8 cellular contexts compared by ENCODE assay signal in the genomic region with DNA sequence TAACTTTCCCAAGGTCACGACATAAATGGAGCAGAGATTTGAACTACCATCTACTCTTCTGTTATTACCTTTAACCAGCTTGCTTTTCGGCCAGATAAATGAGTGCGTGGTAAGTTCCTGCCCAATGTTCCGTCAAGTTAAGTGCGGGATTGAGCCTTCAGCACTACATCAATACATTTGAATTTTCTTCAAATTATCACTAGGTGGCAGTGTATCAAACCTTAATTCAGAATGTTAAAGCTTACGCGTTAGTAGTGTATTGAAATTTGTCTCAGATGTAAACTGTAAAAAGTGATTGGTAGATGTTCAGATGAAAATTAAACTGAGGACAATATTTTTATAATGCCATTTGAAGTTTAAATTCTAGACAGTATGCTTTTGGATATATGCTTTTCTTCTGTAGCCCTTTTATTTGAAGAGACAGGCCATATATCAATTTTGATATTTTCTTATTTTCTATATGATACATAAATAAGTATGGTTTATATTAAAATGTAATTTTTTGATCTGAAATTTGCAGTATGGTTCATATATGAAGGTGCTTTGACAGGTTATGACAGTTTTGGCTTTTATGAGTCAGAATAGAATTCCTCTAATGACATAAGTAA.
A peak's percentile ranks its signal among the peaks of the same experiment; 100 is the strongest.
DNase-seq lines count a peak whose midpoint lies in the region; ATAC-seq, FAIRE-seq and TF ChIP-seq lines count a peak whose summit lies in the region.

No MANE protein-coding gene starts in this region.

- H3K9me2 ChIP-seq in HCT116 (ENCODE audit: insufficient read depth), result no peaks in the 10 kb centered on the region

- TF ChIP-seq POLR2A in HCT116 (IDR thresholded peaks at IDR 0.05; ENCODE audit: borderline replicate concordance, extremely low read depth, insufficient read depth, insufficient read length), result no peak

- peak; percentile 48 for TF ChIP-seq RAD21 in HCT116 (IDR thresholded peaks at IDR 0.05; ENCODE audit: low read depth)

- no peak overlapping the region for H3K9ac ChIP-seq in HCT116 (ENCODE audit: low read length)

- no peaks in the 10 kb centered on the region for H3K36me3 ChIP-seq in HCT116 (ENCODE audit: control insufficient read depth in 1 of 2, insufficient read depth in 2 of 2, low read length in 2 of 2)

- peak; percentile 78 for ATAC-seq in HCT116

- H3K27ac ChIP-seq in HCT116 (ENCODE audit: low read depth, low read length), result no peak overlapping the region

- no peak overlapping the region for H3K4me2 ChIP-seq in HCT116 (ENCODE audit: low read length)

- peak; percentile 98 for FAIRE-seq in islet of Langerhans (lab: Jason Lieb, UNC)

- TF ChIP-seq CTCF in HCT116 (IDR thresholded peaks at IDR 0.05 in 2 of 3, conservative IDR thresholded peaks at IDR 0.05 in 1 of 3; ENCODE audit: borderline replicate concordance in 1 of 3, insufficient read depth in 1 of 3, low read depth in 2 of 3, low read length in 2 of 3), result peak; percentile 24 to 62 (median 34); a peak in 4 of 6 replicates

- H2AFZ ChIP-seq in HCT116 (ENCODE audit: low read depth, low read length, poor library complexity, severe bottlenecking), result no peak overlapping the region

- H3K4me1 ChIP-seq in HCT116 (ENCODE audit: control insufficient read depth in 1 of 2, insufficient read depth in 2 of 2, low read length in 2 of 2), result no peaks in the 10 kb centered on the region

- no peaks in the 10 kb centered on the region for H3K9me3 ChIP-seq in HCT116 (ENCODE audit: control insufficient read depth in 1 of 2, insufficient read depth in 1 of 2, low read depth in 1 of 2, low read length in 2 of 2)

- no TSS peak for BruUV-seq in HCT116 (replicated peaks; lab: Mats Ljungman, UMichigan)

- H4K20me1 ChIP-seq in HCT116 (ENCODE audit: insufficient read depth), result no peaks in the 10 kb centered on the region

- DNase-seq in GM04503 (ENCODE audit: low read depth) (peak; percentile 0), HCT116 (ENCODE audit: low read depth, low spot score) (peak; percentile 32), NCI-H2029 (lab: John Stamatoyannopoulos, UW) (peak; percentile 15), amniotic epithelial cell (ENCODE audit: low read depth) (peak; percentile 25), GOT3 (lab: John Stamatoyannopoulos, UW) (no peak)
- no peak for DNase-seq in activated CD8-positive, alpha-beta memory T cell treated with anti-CD3 and anti-CD28 coated beads, Interleukin-2, amount 50 U/mL, for 48 hours
- DNase-seq in stimulated activated CD4-positive, alpha-beta T cell treated with anti-CD3 and anti-CD28 coated beads, Interleukin-2, amount 100 ng/mL, for 48 hours, result no peak

- H3K4me3 ChIP-seq in HCT116 (replicated peaks in 1 of 2; ENCODE audit: low read depth in 1 of 2, low read length in 2 of 2), result no peak overlapping the region

- POLR2A ChIA-PET in HCT116 (lab: Charles Lee), result no interaction called here

- RAD21 ChIA-PET in HCT116 (lab: Charles Lee; ENCODE audit: low non-redundant PET in 1 of 2, low total read pairs in 2 of 2, uncharacterized antibody in 2 of 2, unreplicated experiment in 2 of 2), result no interaction called here

- CTCF ChIA-PET in HCT116 (lab: Charles Lee), result interaction anchor here (0.6 to 1.8 kb wide), 10 partner anchors 10 to 956 kb away, joined by 3 to 11 read pairs (median 4); no protein-coding TSS in a partner anchor

- intact Hi-C loops in HCT116 (cut with micrococcal nuclease), result loop anchor here (5.0 to 10.0 kb wide), 4 partner anchors 499 to 956 kb away; no protein-coding TSS in a partner anchor

- H3K79me2 ChIP-seq in HCT116 (ENCODE audit: insufficient read depth, low read length), result no peaks in the 10 kb centered on the region

- H3K27me3 ChIP-seq in HCT116 (ENCODE audit: insufficient read depth, low read length), result 0 out of 2 replicates have a peak, but pooled peaks cover 6% of the 10 kb centered on the region

TF ChIP-seq in HCT116, 20 proteins besides CTCF, POLR2A, EP300 and RAD21:
- TF ChIP-seq FOSL1 (IDR thresholded peaks at IDR 0.05; ENCODE audit: low read depth), result no peak
- TF ChIP-seq, protein P1, sequence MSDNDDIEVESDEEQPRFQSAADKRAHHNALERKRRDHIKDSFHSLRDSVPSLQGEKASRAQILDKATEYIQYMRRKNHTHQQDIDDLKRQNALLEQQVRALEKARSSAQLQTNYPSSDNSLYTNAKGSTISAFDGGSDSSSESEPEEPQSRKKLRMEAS (IDR thresholded peaks at IDR 0.05), result 0 out of 2 replicates have a peak, but pooled peaks have one; percentile 12

Comparison
In these comparisons a context has a peak if more than half of its experiments do, and no peak if none do; other contexts are left out.
1. DNase-seq: peak in GM04503 (single experiment), HCT116 (single experiment), NCI-H2029 (single experiment) and amniotic epithelial cell (single experiment); none in activated CD8-positive, alpha-beta memory T cell treated with anti-CD3 and anti-CD28 coated beads, Interleukin-2, amount 50 U/mL, for 48 hours (single experiment), GOT3 (single experiment) and stimulated activated CD4-positive, alpha-beta T cell treated with anti-CD3 and anti-CD28 coated beads, Interleukin-2, amount 100 ng/mL, for 48 hours (0 of 2).